Comparison of ENCODE assay signal across 1 cellular context in genomic region chr12:49953961-49954835, GRCh38.
TF ChIP-seq lines count a peak whose summit lies in the region.

No MANE protein-coding gene starts in this region.

TF ChIP-seq in IMR-90, 13 proteins besides CTCF, POLR2A, EP300 and RAD21:
- TF ChIP-seq NFE2L2 (IDR thresholded peaks at IDR 0.05; ENCODE audit: low read depth, low read length) = no peak
- no peak for TF ChIP-seq ELK1 (IDR thresholded peaks at IDR 0.05; ENCODE audit: borderline replicate concordance, low read depth, low read length)
- TF ChIP-seq CHD1 (IDR thresholded peaks at IDR 0.05; ENCODE audit: low read depth, low read length) = no peak
- TF ChIP-seq FOS (IDR thresholded peaks at IDR 0.05; ENCODE audit: low read depth, low read length) = no peak
- no peak for TF ChIP-seq MAFK (IDR thresholded peaks at IDR 0.05; ENCODE audit: low read depth, low read length)
- TF ChIP-seq SMC3 (IDR thresholded peaks at IDR 0.05; ENCODE audit: low read depth, low read length) = no peak
